In genomic region chr14:74569826-74570591, GRCh38 we compare ENCODE assay signal across 9 cellular contexts. TPM values are rescaled to one million over a fixed set of nuclear protein-coding genes. Genes with fewer than 3 reads are reported as not detected.
DNase-seq lines count a peak whose midpoint lies in the region; ATAC-seq, FAIRE-seq and TF ChIP-seq lines count a peak whose summit lies in the region.
"Had no signal": no experiment of that assay in that cellular context is flagged by ENCODE, and none has a peak within 500 bp of the region (broad histone marks: within the 10 kb centered on the region; RNA-seq: fewer than 3 reads in every experiment).

No MANE protein-coding gene starts in this region.

- TF ChIP-seq EP300 in suprapubic skin (IDR thresholded peaks at IDR 0.05), result no peak

- TF ChIP-seq CTCF in HFFc6 (IDR thresholded peaks at IDR 0.05) (no peak), astrocyte (IDR thresholded peaks at IDR 0.05; ENCODE audit: insufficient read depth, low read depth, low read length) (no peak), suprapubic skin (IDR thresholded peaks at IDR 0.05) (no peak)

- no peaks in the 10 kb centered on the region for H4K20me1 ChIP-seq in astrocyte (ENCODE audit: insufficient read depth, low read length)

- H3K27me3 Mint-ChIP-seq in HFFc6 (ENCODE audit: insufficient read depth) (peaks cover 1% of the 10 kb centered on the region; the same call in 1 of the 2 replicates), astrocyte (ENCODE audit: low read depth, unreplicated experiment) (no peaks in the 10 kb centered on the region)

- DNase-seq in HFFc6 (no peak), astrocyte (ENCODE audit: low read depth) (no peak), iris pigment epithelial cell (ENCODE audit: low read depth) (peak; percentile 43), suprapubic skin (ENCODE audit: low spot score in 2 of 2) (no peak), germinal center (ENCODE audit: low spot score) (no peak)
- DNase-seq: KBM-7 had no signal

- peak overlapping the region; percentile 20 for H3K9ac ChIP-seq in astrocyte (ENCODE audit: low read length)

- no peak for ATAC-seq in HG03108 (IDR thresholded peaks at IDR 0.05; ENCODE audit: unreplicated experiment)
- no peak for ATAC-seq in GM18511 (IDR thresholded peaks at IDR 0.05; ENCODE audit: unreplicated experiment)

- H3K4me1 ChIP-seq in astrocyte (ENCODE audit: insufficient read depth, low read length) (peaks cover 65% of the 10 kb centered on the region), suprapubic skin (peaks cover 94% of the 10 kb centered on the region)

- H3K9me3 ChIP-seq in astrocyte (ENCODE audit: insufficient read depth, low read depth, low read length), result no peaks in the 10 kb centered on the region
- no peaks in the 10 kb centered on the region for H3K9me3 ChIP-seq in suprapubic skin

- peak overlapping the region; percentile 93 for H3K27ac Mint-ChIP-seq in HFFc6
- peak overlapping the region; percentile 100 for H3K27ac Mint-ChIP-seq in astrocyte (ENCODE audit: unreplicated experiment)
- H3K27ac Mint-ChIP-seq: stimulated activated naive CD8-positive, alpha-beta T cell treated with anti-CD3 and anti-CD28 coated beads, Interleukin-15, Interleukin-2, amounts not matched to agents 100 ng/mL and 50 ng/mL, for 24 hours had no signal

- no peak for FAIRE-seq in astrocyte (lab: Jason Lieb, UNC)

- no peaks in the 10 kb centered on the region for H3K9me3 Mint-ChIP-seq in HFFc6
- H3K9me3 Mint-ChIP-seq in astrocyte (ENCODE audit: unreplicated experiment), result no peaks in the 10 kb centered on the region
- H3K9me3 Mint-ChIP-seq: stimulated activated naive CD8-positive, alpha-beta T cell treated with anti-CD3 and anti-CD28 coated beads, Interleukin-15, Interleukin-2, amounts not matched to agents 100 ng/mL and 50 ng/mL, for 24 hours had no signal

- no peak for TF ChIP-seq POLR2A in suprapubic skin (IDR thresholded peaks at IDR 0.05)

- peaks cover 87% of the 10 kb centered on the region for H3K4me1 Mint-ChIP-seq in HFFc6 (ENCODE audit: low read depth)
- H3K4me1 Mint-ChIP-seq in astrocyte (ENCODE audit: low read depth, unreplicated experiment), result peaks cover 75% of the 10 kb centered on the region

- H3K27ac ChIP-seq in astrocyte (ENCODE audit: low read depth, low read length) (peak overlapping the region; percentile 99), suprapubic skin (peak overlapping the region; percentile 92)

- H3K36me3 Mint-ChIP-seq in HFFc6 (ENCODE audit: low read depth) (peaks cover 11% of the 10 kb centered on the region; the same call in 1 of the 2 replicates), astrocyte (ENCODE audit: low read depth, unreplicated experiment) (peaks cover 3% of the 10 kb centered on the region)

- no peak overlapping the region for H2AFZ ChIP-seq in astrocyte (ENCODE audit: low read depth, low read length)

- H3K4me3 Mint-ChIP-seq in HFFc6 (peak overlapping the region; percentile 42), astrocyte (ENCODE audit: unreplicated experiment) (no peak overlapping the region)
- H3K4me3 Mint-ChIP-seq: stimulated activated naive CD8-positive, alpha-beta T cell treated with anti-CD3 and anti-CD28 coated beads, Interleukin-15, Interleukin-2, amounts not matched to agents 100 ng/mL and 50 ng/mL, for 24 hours had no signal

- 41% methylated on average over 8 of the region's 8 CpGs for WGBS in suprapubic skin

- H3K79me2 ChIP-seq in astrocyte (ENCODE audit: insufficient read depth, low read length), result peaks cover 41% of the 10 kb centered on the region

- H3K4me3 ChIP-seq in astrocyte (ENCODE audit: insufficient read depth, low read depth, low read length) (no peak overlapping the region), suprapubic skin (no peak overlapping the region)

- H3K4me2 ChIP-seq in astrocyte (ENCODE audit: low read length), result peak overlapping the region; percentile 6

- peaks cover 4% of the 10 kb centered on the region for H3K36me3 ChIP-seq in astrocyte (ENCODE audit: insufficient read depth, low read length)
- no peaks in the 10 kb centered on the region for H3K36me3 ChIP-seq in suprapubic skin

- H3K27me3 ChIP-seq in astrocyte (ENCODE audit: insufficient read depth, low read length), result no peaks in the 10 kb centered on the region
- no peaks in the 10 kb centered on the region for H3K27me3 ChIP-seq in suprapubic skin

RNA-seq across cellular contexts. Expression of gene LTBP2, which starts 42.0 kb away (rescaled TPM):
- 100 to 1,000 TPM; 109 to 165 (median 120) TPM for total RNA-seq in HFFc6 (2021; fragmentation: NEBNext Ultra II Directional; extraction: Animal tissue kit (Norgen Biotek cat#: 25700))
- total RNA-seq in astrocyte (162 and 196 TPM in 2 replicates), suprapubic skin (10 to 100 TPM; 19.6 to 36.0 (median 26.2) TPM)
